8 cellular contexts compared by ENCODE assay signal in the genomic region with DNA sequence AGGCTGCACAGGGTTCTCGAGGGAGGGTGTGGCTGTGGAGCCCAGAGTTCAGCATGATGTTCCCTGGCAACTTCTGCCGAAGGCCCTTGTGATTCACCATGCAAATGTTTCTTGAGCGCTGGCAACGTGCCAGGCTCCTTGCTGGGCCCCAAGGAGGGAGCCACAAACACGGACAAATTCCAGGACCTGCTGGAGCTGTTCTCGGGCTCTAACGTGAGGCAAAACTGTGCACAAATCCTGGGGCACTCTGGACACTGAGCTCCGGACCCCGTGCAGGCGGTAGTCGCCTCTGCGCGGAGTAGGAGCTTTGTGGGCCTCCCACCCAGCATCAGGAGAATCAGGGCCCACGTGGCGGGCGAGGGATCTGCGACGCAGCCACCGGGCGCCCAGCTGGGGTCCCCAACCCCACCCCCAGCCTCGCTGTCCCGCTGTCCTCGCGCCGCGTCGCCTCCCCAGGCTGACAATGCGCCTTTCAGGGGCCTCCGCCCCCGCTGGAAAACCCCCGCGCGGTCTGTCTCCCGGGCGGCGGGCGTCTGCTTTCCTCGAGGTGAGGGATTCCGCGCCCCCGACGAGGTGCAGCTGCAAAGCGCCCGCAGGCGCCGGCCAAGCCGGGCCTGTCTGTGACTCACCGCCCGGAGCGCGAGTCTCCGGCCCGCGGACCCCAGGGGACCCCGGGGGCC. TPM values are rescaled to one million over a fixed set of nuclear protein-coding genes. Genes with fewer than 3 reads are reported as not detected.
DNase-seq lines count a peak whose midpoint lies in the region; ATAC-seq and TF ChIP-seq lines count a peak whose summit lies in the region.

No MANE protein-coding gene starts in this region.

- no peak for TF ChIP-seq CTCF in BE2C (IDR thresholded peaks at IDR 0.05; ENCODE audit: low read depth, low read length)
- no peak for TF ChIP-seq CTCF in mucosa of descending colon (IDR thresholded peaks at IDR 0.05)

- intact Hi-C loops in mucosa of descending colon (cut with DNase I, micrococcal nuclease), result no loop called here

- H3K9me3 ChIP-seq in BE2C, result no peaks in the 10 kb centered on the region
- no peaks in the 10 kb centered on the region for H3K9me3 ChIP-seq in mucosa of descending colon

- DNase-seq in BE2C, result peak; percentile 62
- peak; percentile 15 for DNase-seq in NCI-H146 treated with DMSO at 0.1 percent for 48 hours (lab: John Stamatoyannopoulos, UW; ENCODE audit: unreplicated experiment)
- DNase-seq in dermis blood vessel endothelial cell, result peak; percentile 62
- peak; percentile 48 to 66 (median 61) for DNase-seq in mucosa of descending colon
- DNase-seq in NCI-H2029 (lab: John Stamatoyannopoulos, UW), result no peak
- no peak for DNase-seq in germinal center (ENCODE audit: low spot score)
- no peak for DNase-seq in NCI-H446 treated with DMSO at 0.1 percent for 48 hours (lab: John Stamatoyannopoulos, UW)
- DNase-seq in stimulated activated CD4-positive, alpha-beta T cell treated with anti-CD3 and anti-CD28 coated beads, Interleukin-1b, Interleukin-23, amount 100 ng/mL, for 48 hours, result no peak

- no peak overlapping the region for H3K4me3 ChIP-seq in BE2C (ENCODE audit: low read depth, low read length)
- H3K4me3 ChIP-seq in mucosa of descending colon, result no peak overlapping the region

- H3K4me1 ChIP-seq in BE2C, result no peaks in the 10 kb centered on the region
- peaks cover 4% of the 10 kb centered on the region for H3K4me1 ChIP-seq in mucosa of descending colon (ENCODE audit: low read depth)

- H3K36me3 ChIP-seq in BE2C (no peaks in the 10 kb centered on the region), mucosa of descending colon (ENCODE audit: low read depth) (no peaks in the 10 kb centered on the region)

- H3K27me3 ChIP-seq in BE2C, result peaks cover 3% of the 10 kb centered on the region; the same call in 1 of the 2 replicates

- peak; percentile 84 for ATAC-seq in mucosa of descending colon

RNA-seq across cellular contexts. Expression of gene SCUBE3, which starts 31.7 kb away (rescaled TPM):
- 0.12 TPM for polyA plus RNA-seq in BE2C (2012; ENCODE audit: insufficient read depth, insufficient read length, low read depth)
- total RNA-seq in dermis blood vessel endothelial cell, result 0.85 and 1.7 TPM in 2 replicates
- total RNA-seq in mucosa of descending colon, result 10 to 100 TPM in 1 of 3 donors, under 1 TPM in 2; 0.14 to 11.6 (median 0.26) TPM

RNA-seq across cellular contexts. Expression of gene TCP11, which starts 40.9 kb away (rescaled TPM):
- polyA plus RNA-seq in BE2C (2012; ENCODE audit: insufficient read depth, insufficient read length, low read depth), result not detected
- 0.28 and 0.68 TPM in 2 replicates for total RNA-seq in dermis blood vessel endothelial cell
- total RNA-seq in mucosa of descending colon, result not detected

Comparison
In these comparisons a context has a peak if more than half of its experiments do, and no peak if none do; other contexts are left out.
1. DNase-seq: peak in BE2C (single experiment), NCI-H146 treated with DMSO at 0.1 percent for 48 hours (single experiment), dermis blood vessel endothelial cell (single experiment) and mucosa of descending colon (3 of 3); none in NCI-H2029 (single experiment), germinal center (single experiment), NCI-H446 treated with DMSO at 0.1 percent for 48 hours (single experiment) and stimulated activated CD4-positive, alpha-beta T cell treated with anti-CD3 and anti-CD28 coated beads, Interleukin-1b, Interleukin-23, amount 100 ng/mL, for 48 hours (single experiment).